In genomic region chr11:47395225-47396048, GRCh38 we compare ENCODE assay signal across 5 cellular contexts.
DNase-seq lines count a peak whose midpoint lies in the region.

No MANE protein-coding gene starts in this region.

- H3K36me3 ChIP-seq in NT2/D1 (ENCODE audit: insufficient read depth, insufficient read length, low read length) (no peaks in the 10 kb centered on the region), subcutaneous abdominal adipose tissue (ENCODE audit: control insufficient read depth in 5 of 5, insufficient read depth in 5 of 5, low read length in 5 of 5) (no peaks in the 10 kb centered on the region)
- H3K36me3 ChIP-seq in effector memory CD4-positive, alpha-beta T cell (ENCODE audit: control insufficient read depth, insufficient read depth, low read length), result no peaks in the 10 kb centered on the region

- no peak for DNase-seq in NT2/D1 (ENCODE audit: low read depth, low spot score)
- DNase-seq in effector memory CD4-positive, alpha-beta T cell, result no peak
- DNase-seq in OCI-M2 (lab: John Stamatoyannopoulos, UW; ENCODE audit: unreplicated experiment), result no peak
- DNase-seq in GM19240 (ENCODE audit: insufficient read length, low spot score), result no peak

- H3K4me3 ChIP-seq in NT2/D1 (ENCODE audit: insufficient read length, low read depth) (no peak overlapping the region), subcutaneous abdominal adipose tissue (ENCODE audit: low read depth in 1 of 5, low read length in 5 of 5) (peak overlapping the region in 3 of 5 donors; percentile 22 to 40 (median 34))
- H3K4me3 ChIP-seq in effector memory CD4-positive, alpha-beta T cell (ENCODE audit: insufficient read depth, low read depth, low read length, poor library complexity, severe bottlenecking), result peak overlapping the region; percentile 18

- H3K4me1 ChIP-seq in NT2/D1 (ENCODE audit: insufficient read depth, insufficient read length) (peaks cover 28% of the 10 kb centered on the region), subcutaneous abdominal adipose tissue (ENCODE audit: control insufficient read depth in 5 of 5, insufficient read depth in 5 of 5, low read length in 5 of 5) (peaks cover 0 to 61% (median 37%) of the 10 kb centered on the region in 5 donors)
- peaks cover 43% of the 10 kb centered on the region for H3K4me1 ChIP-seq in effector memory CD4-positive, alpha-beta T cell (ENCODE audit: control insufficient read depth, insufficient read depth, low read length, poor library complexity, severe bottlenecking)

- H3K27me3 ChIP-seq in NT2/D1 (ENCODE audit: insufficient read depth, insufficient read length), result no peaks in the 10 kb centered on the region
- H3K27me3 ChIP-seq in effector memory CD4-positive, alpha-beta T cell (replicated peaks; ENCODE audit: control insufficient read depth, insufficient read depth, low read length, poor library complexity, severe bottlenecking), result no peaks in the 10 kb centered on the region
- H3K27me3 ChIP-seq in subcutaneous abdominal adipose tissue (ENCODE audit: control insufficient read depth in 5 of 5, insufficient read depth in 4 of 5, low read length in 5 of 5), result peaks cover 0 to 3% (median 0%) of the 10 kb centered on the region in 5 donors

- H3K27ac ChIP-seq in effector memory CD4-positive, alpha-beta T cell (ENCODE audit: insufficient read depth, low read length, poor library complexity, severe bottlenecking), result peak overlapping the region; percentile 73
- peak overlapping the region; percentile 88 for H3K27ac ChIP-seq in subcutaneous abdominal adipose tissue (ENCODE audit: low read depth, low read length)

- no peaks in the 10 kb centered on the region for H3K9me3 ChIP-seq in NT2/D1 (ENCODE audit: insufficient read depth, low read length)
- H3K9me3 ChIP-seq in effector memory CD4-positive, alpha-beta T cell (ENCODE audit: control insufficient read depth, low read length), result no peaks in the 10 kb centered on the region
- no peaks in the 10 kb centered on the region for H3K9me3 ChIP-seq in subcutaneous abdominal adipose tissue (ENCODE audit: control insufficient read depth in 5 of 5, low read length in 5 of 5)

- H3K9ac ChIP-seq in NT2/D1 (ENCODE audit: insufficient read length, low read depth) (peak overlapping the region; percentile 21), subcutaneous abdominal adipose tissue (ENCODE audit: low read length in 5 of 5) (peak overlapping the region in 4 of 5 donors; percentile 64 to 83 (median 73))
